Comparison of ENCODE assay signal across 15 cellular contexts in genomic region chr17:72940511-72940910, GRCh38.
DNase-seq lines count a peak whose midpoint lies in the region; ATAC-seq and TF ChIP-seq lines count a peak whose summit lies in the region.
"Had no signal": no experiment of that assay in that cellular context is flagged by ENCODE, and none has a peak within 500 bp of the region (broad histone marks: within the 10 kb centered on the region; RNA-seq: fewer than 3 reads in every experiment).

No MANE protein-coding gene starts in this region.

- no peaks in the 10 kb centered on the region for H3K23me2 ChIP-seq in H9 (ENCODE audit: insufficient read length, low read depth, low read length, poor library complexity, severe bottlenecking)

- CTCF ChIA-PET in RWPE1 (lab: Yijun Ruan, JAX): interaction anchor here (0.6 kb wide), 1 partner anchor 8 kb away, joined by 3 read pairs; no protein-coding TSS in a partner anchor

- no peaks in the 10 kb centered on the region for H3K9me3 ChIP-seq in H9 (ENCODE audit: control insufficient read depth, low read depth, low read length)
- H3K9me3 ChIP-seq: HAP-1 had no signal

- no peak overlapping the region for H2BK20ac ChIP-seq in H9 (ENCODE audit: low read depth, low read length, poor library complexity, severe bottlenecking)

- peaks cover 15 to 19% of the 10 kb centered on the region in 2 experiments for H3K4me1 Mint-ChIP-seq in H9
- H3K4me1 Mint-ChIP-seq in brain: peaks cover 53% of the 10 kb centered on the region
- H3K4me1 Mint-ChIP-seq: B cell had no signal

- H3K4me3 ChIP-seq in mesendoderm (ENCODE audit: low read length): no peak overlapping the region
- H3K4me3 ChIP-seq: BLaER1 treated with 17β-estradiol and CSF1 and Interleukin-3, amounts not matched to agents 10 nM and 100 nM; HAP-1 had no signal

- H4K91ac ChIP-seq in H9 (ENCODE audit: insufficient read length, low read depth, low read length): no peak overlapping the region

- H2BK12ac ChIP-seq in H9 (ENCODE audit: insufficient read length, low read depth, low read length): no peak overlapping the region

- no peaks in the 10 kb centered on the region for H4K20me1 ChIP-seq in H9 (ENCODE audit: control insufficient read depth, insufficient read depth, insufficient read length)
- H4K20me1 ChIP-seq: BLaER1 treated with 17β-estradiol and CSF1 and Interleukin-3, amounts not matched to agents 10 nM and 100 nM had no signal

- no peak overlapping the region for H3K4ac ChIP-seq in H9 (ENCODE audit: low read depth, low read length)
- H3K4ac ChIP-seq in mesendoderm (ENCODE audit: low read depth, low read length): no peak overlapping the region

- DNase-seq in H9 (no peak), mesendoderm (peak; percentile 47), Right ventricle myocardium superior (no peak), RWPE1 (ENCODE audit: low spot score) (no peak), ecto neural progenitor cell (ENCODE audit: low spot score) (no peak)
- DNase-seq: Calu3; CD8-positive, alpha-beta T cell; DMS79 treated with DMSO at 0.1 percent for 48 hours; GF-D8; GOT3 had no signal

- H3K27ac Mint-ChIP-seq in H9 (peak overlapping the region in 2 of 3 experiments; percentile 2 to 39; a peak in 2 of 7 replicates), brain (peak overlapping the region in 3 of 5 experiments; percentile 7 to 52 (median 35))
- H3K27ac Mint-ChIP-seq: B cell; CD8-positive, alpha-beta T cell had no signal

- H3K27me3 Mint-ChIP-seq in H9 (ENCODE audit: low read depth): no peaks in the 10 kb centered on the region
- H3K27me3 Mint-ChIP-seq in brain: peaks cover 6% of the 10 kb centered on the region
- H3K27me3 Mint-ChIP-seq: B cell had no signal

- no peak overlapping the region for H2AFZ ChIP-seq in H9 (ENCODE audit: low read length)

- H2BK5ac ChIP-seq in H9 (ENCODE audit: insufficient read length, low read length) (no peak overlapping the region), mesendoderm (ENCODE audit: low read length) (no peak overlapping the region)

- H3K79me2 ChIP-seq in H9 (ENCODE audit: insufficient read depth, low read length): no peaks in the 10 kb centered on the region
- H3K79me2 ChIP-seq in mesendoderm (ENCODE audit: control insufficient read depth, insufficient read depth, low read length): no peaks in the 10 kb centered on the region

- no CpG with 5 or more reads among the region's 11 CpGs for WGBS in H9 (ENCODE audit: extremely low coverage, insufficient read length, low lambda C conversion rate)
- WGBS in mesendoderm (ENCODE audit: extremely low coverage, insufficient coverage, low lambda C conversion rate): no CpG with 5 or more reads among the region's 11 CpGs

- H4K8ac ChIP-seq in H9 (replicated peaks; ENCODE audit: insufficient read length, low read depth, low read length): no peak overlapping the region
- H4K8ac ChIP-seq in mesendoderm (ENCODE audit: low read depth, low read length): no peak overlapping the region

- no peak overlapping the region for H3K18ac ChIP-seq in H9 (ENCODE audit: insufficient read length, low read depth, low read length)
- H3K18ac ChIP-seq in mesendoderm (ENCODE audit: low read length): no peak overlapping the region

- H3K4me3 Mint-ChIP-seq in H9: no peak overlapping the region
- no peak overlapping the region for H3K4me3 Mint-ChIP-seq in brain
- H3K4me3 Mint-ChIP-seq: B cell; CD8-positive, alpha-beta T cell had no signal

- H2BK15ac ChIP-seq in H9 (ENCODE audit: low read depth, low read length) (no peak overlapping the region), mesendoderm (replicated peaks; ENCODE audit: low read depth) (no peak overlapping the region)

- no peaks in the 10 kb centered on the region for H3K36me3 ChIP-seq in mesendoderm (ENCODE audit: control insufficient read depth, insufficient read depth, low read length)
- H3K36me3 ChIP-seq: HAP-1 had no signal

- intact Hi-C loops in Right ventricle myocardium superior (cut with DNase I): no loop called here

- no peak overlapping the region for H3K23ac ChIP-seq in H9 (ENCODE audit: insufficient read length, low read depth, low read length)
- no peak overlapping the region for H3K23ac ChIP-seq in mesendoderm (ENCODE audit: low read length)

- H3K27ac ChIP-seq in H9 (ENCODE audit: insufficient read length, low read depth, low read length) (no peak overlapping the region), mesendoderm (ENCODE audit: low read depth, low read length) (no peak overlapping the region), RWPE1 (no peak overlapping the region)
- H3K27ac ChIP-seq: BLaER1 treated with 17β-estradiol and CSF1 and Interleukin-3, amounts not matched to agents 10 nM and 100 nM; HL-60 had no signal

- no peak overlapping the region for H3K14ac ChIP-seq in H9 (ENCODE audit: insufficient read depth, low read length)

- H3K9me3 Mint-ChIP-seq in H9: no peaks in the 10 kb centered on the region; a peak in 2 of 5 replicates
- H3K9me3 Mint-ChIP-seq in brain: no peaks in the 10 kb centered on the region
- H3K9me3 Mint-ChIP-seq: CD8-positive, alpha-beta T cell had no signal

- H4K5ac ChIP-seq in H9 (ENCODE audit: insufficient read length, low read depth, low read length) (no peak overlapping the region), mesendoderm (ENCODE audit: low read length) (no peak overlapping the region)

- H3K36me3 Mint-ChIP-seq in H9 (ENCODE audit: insufficient read depth in 1 of 3, low read depth in 3 of 3) (peaks cover 0 to 4% (median 0%) of the 10 kb centered on the region in 3 experiments; a peak in 2 of 7 replicates), brain (no peaks in the 10 kb centered on the region)

- H3K9ac ChIP-seq in H9 (ENCODE audit: extremely low read depth, insufficient read length, low read length) (no peak overlapping the region), mesendoderm (ENCODE audit: low read length) (no peak overlapping the region)
- H3K9ac ChIP-seq: BLaER1 treated with 17β-estradiol and CSF1 and Interleukin-3, amounts not matched to agents 10 nM and 100 nM had no signal

- H2BK120ac ChIP-seq in H9 (ENCODE audit: low read depth, low read length, poor library complexity, severe bottlenecking) (no peak overlapping the region), mesendoderm (ENCODE audit: low read depth, low read length) (no peak overlapping the region)

- POLR2A ChIA-PET in RWPE1 (lab: Yijun Ruan, JAX; ENCODE audit: low non-redundant PET): no interaction called here

- no peak overlapping the region for H3K56ac ChIP-seq in H9 (ENCODE audit: insufficient read length, low read depth, low read length)
- H3K56ac ChIP-seq in mesendoderm (ENCODE audit: low read length): no peak overlapping the region

- H3K79me1 ChIP-seq in H9 (ENCODE audit: insufficient read depth, low read depth, low read length, poor library complexity, severe bottlenecking): no peaks in the 10 kb centered on the region
- no peaks in the 10 kb centered on the region for H3K79me1 ChIP-seq in mesendoderm (ENCODE audit: low read length)

- no peak overlapping the region for H3T11ph ChIP-seq in H9 (ENCODE audit: low read length)

- no peak overlapping the region for H2AK5ac ChIP-seq in H9 (ENCODE audit: insufficient read length, low read length)
- H2AK5ac ChIP-seq in mesendoderm (ENCODE audit: low read length): no peak overlapping the region

- H3K4me2 ChIP-seq in H9 (ENCODE audit: insufficient read depth, insufficient read length, low read length): no peak overlapping the region
- H3K4me2 ChIP-seq in mesendoderm (ENCODE audit: low read length): no peak overlapping the region
- H3K4me2 ChIP-seq: BLaER1 treated with 17β-estradiol and CSF1 and Interleukin-3, amounts not matched to agents 10 nM and 100 nM had no signal

- no peaks in the 10 kb centered on the region for H3K4me1 ChIP-seq in H9 (ENCODE audit: insufficient read depth, low read length)
- no peaks in the 10 kb centered on the region for H3K4me1 ChIP-seq in mesendoderm (ENCODE audit: control insufficient read depth, low read depth, low read length)

- ATAC-seq in Right ventricle myocardium superior (ENCODE audit: poor library complexity): no peak
- ATAC-seq: CD8-positive, alpha-beta T cell had no signal

- TF ChIP-seq CTCF in H9 (conservative IDR thresholded peaks at IDR 0.05): no peak
- TF ChIP-seq CTCF in brain (conservative IDR thresholded peaks at IDR 0.05): no peak
- TF ChIP-seq CTCF in RWPE1 (conservative IDR thresholded peaks at IDR 0.05; ENCODE audit: low read depth): no peak

- H3K27me3 ChIP-seq in H9 (ENCODE audit: insufficient read depth, low read length) (no peaks in the 10 kb centered on the region), mesendoderm (ENCODE audit: insufficient read depth, low read length, poor library complexity) (no peaks in the 10 kb centered on the region)
- H3K27me3 ChIP-seq: BLaER1 treated with 17β-estradiol and CSF1 and Interleukin-3, amounts not matched to agents 10 nM and 100 nM had no signal
